ENCODE assay signal across 8 cellular contexts in genomic region chr10:110210663-110211454, GRCh38. TPM values are rescaled to one million over a fixed set of nuclear protein-coding genes. Genes with fewer than 3 reads are reported as not detected.
DNase-seq lines count a peak whose midpoint lies in the region; ATAC-seq and TF ChIP-seq lines count a peak whose summit lies in the region.

No MANE protein-coding gene starts in this region.

- no peaks in the 10 kb centered on the region for H3K9me3 ChIP-seq in BE2C
- no peaks in the 10 kb centered on the region for H3K9me3 ChIP-seq in colonic mucosa

- TF ChIP-seq CTCF in BE2C (IDR thresholded peaks at IDR 0.05; ENCODE audit: low read depth, low read length) (no peak), colonic mucosa (IDR thresholded peaks at IDR 0.05) (no peak)

- H3K4me3 ChIP-seq in BE2C (ENCODE audit: low read depth, low read length) (peak overlapping the region; percentile 87), colonic mucosa (peak overlapping the region; percentile 70)

- H3K27me3 ChIP-seq in BE2C (no peaks in the 10 kb centered on the region), colonic mucosa (no peaks in the 10 kb centered on the region)

- peak overlapping the region; percentile 88 to 97 for H3K9ac ChIP-seq in colonic mucosa (ENCODE audit: low read depth in 2 of 2, low read length in 2 of 2)

- peak overlapping the region; percentile 85 for H3K27ac ChIP-seq in colonic mucosa

- DNase-seq in BE2C (peak; percentile 95), NCI-H526 (lab: John Stamatoyannopoulos, UW) (peak; percentile 90 to 95), colonic mucosa (peak; percentile 98), kidney glomerular epithelial cell (lab: John Stamatoyannopoulos, UW) (peak; percentile 96)
- peak; percentile 96 for DNase-seq in activated CD4-positive, alpha-beta T cell treated with anti-CD3 and anti-CD28 coated beads for 48 hours
- peak; percentile 94 for DNase-seq in stimulated activated CD4-positive, alpha-beta T cell treated with anti-CD3 and anti-CD28 coated beads, Interleukin-15, amount 100 ng/mL, for 24 hours

- intact Hi-C loops in colonic mucosa (cut with DNase I) = loop anchor here (5.0 kb wide), 1 partner anchor 74 kb away; no protein-coding TSS in a partner anchor

- H3K4me1 ChIP-seq in BE2C (peaks cover 8% of the 10 kb centered on the region; the same call in 1 of the 2 replicates), colonic mucosa (peaks cover 10% of the 10 kb centered on the region)

- ATAC-seq in GM19351 (IDR thresholded peaks at IDR 0.05; ENCODE audit: unreplicated experiment) = peak; percentile 60
- ATAC-seq in HG03469 (IDR thresholded peaks at IDR 0.05; ENCODE audit: unreplicated experiment) = peak; percentile 61

- H3K36me3 ChIP-seq in BE2C = no peaks in the 10 kb centered on the region
- H3K36me3 ChIP-seq in colonic mucosa = no peaks in the 10 kb centered on the region

RNA-seq across cellular contexts. Expression of gene MXI1, which starts 3.5 kb away (rescaled TPM):
- polyA plus RNA-seq in BE2C (2012; ENCODE audit: insufficient read depth, insufficient read length, low read depth) = 28.4 TPM
- 100 to 1,000 TPM in 1 of 2 donors, 10 to 100 TPM in 1; 58.0 to 304 TPM for total RNA-seq in colonic mucosa

Comparison
In these comparisons a context has a peak if more than half of its experiments do, and no peak if none do; other contexts are left out.
1. Peak in every context shown above with its lines: DNase-seq, ATAC-seq, H3K4me3 ChIP-seq and H3K27ac ChIP-seq.